Comparison of ENCODE assay signal across 8 cellular contexts in genomic region chr2:37982147-37982582, GRCh38. TPM values are rescaled to one million over a fixed set of nuclear protein-coding genes. Genes with fewer than 3 reads are reported as not detected.
DNase-seq lines count a peak whose midpoint lies in the region; ATAC-seq and TF ChIP-seq lines count a peak whose summit lies in the region.

No MANE protein-coding gene starts in this region.

- peaks cover 0 to 14% (median 0%) of the 10 kb centered on the region in 5 donors for H3K27me3 Mint-ChIP-seq in naive thymus-derived CD4-positive, alpha-beta T cell
- H3K27me3 Mint-ChIP-seq in stimulated activated naive B cell treated with anti-CD40 and anti-IgM and Interleukin-4, amounts not matched to agents 10 μg/mL and 1 μg/mL and 100 μg/mL, for 72 hours: no peaks in the 10 kb centered on the region

- peaks cover 0 to 8% (median 6%) of the 10 kb centered on the region in 7 donors for H3K4me1 Mint-ChIP-seq in naive thymus-derived CD4-positive, alpha-beta T cell
- H3K4me1 Mint-ChIP-seq in stimulated activated naive B cell treated with anti-CD40 and anti-IgM and Interleukin-4, amounts not matched to agents 10 μg/mL and 1 μg/mL and 100 μg/mL, for 72 hours: peaks cover 7% of the 10 kb centered on the region in 2 donors

- no peak for TF ChIP-seq POLR2A in erythroblast (IDR thresholded peaks at IDR 0.05; ENCODE audit: low read length)

- no peaks in the 10 kb centered on the region for H3K4me1 ChIP-seq in naive thymus-derived CD4-positive, alpha-beta T cell (ENCODE audit: control insufficient read depth in 2 of 2, insufficient read depth in 2 of 2, low read length in 2 of 2)

- POLR2A ChIA-PET in naive thymus-derived CD4-positive, alpha-beta T cell (lab: Charles Lee): interaction anchor here (0.6 kb wide), 1 partner anchor 1776 kb away, joined by 3 read pairs; no protein-coding TSS in a partner anchor

- DNase-seq in AG08396 (ENCODE audit: low spot score) (peak; percentile 48), GM19238 (ENCODE audit: insufficient read length, low spot score) (peak; percentile 12), NCI-H526 (lab: John Stamatoyannopoulos, UW) (peak; percentile 15 to 82), erythroblast (lab: John Stamatoyannopoulos, UW) (peak; percentile 46 to 75)
- peak; percentile 1 for DNase-seq in activated CD8-positive, alpha-beta memory T cell treated with anti-CD3 and anti-CD28 coated beads, Interleukin-2, amount 50 U/mL, for 1 hour (ENCODE audit: extremely low read depth)
- DNase-seq in naive thymus-derived CD4-positive, alpha-beta T cell: peak in 7 of 9 donors; percentile 33 to 61 (median 39)
- DNase-seq in stimulated activated naive B cell treated with anti-CD40 and anti-IgM and Interleukin-4, amounts not matched to agents 10 μg/mL and 1 μg/mL and 100 μg/mL, for 72 hours: peak; percentile 61

- ATAC-seq in naive thymus-derived CD4-positive, alpha-beta T cell: peak; percentile 52
- ATAC-seq in stimulated activated naive B cell treated with anti-CD40 and anti-IgM and Interleukin-4, amounts not matched to agents 10 μg/mL and 1 μg/mL and 100 μg/mL, for 72 hours (replicated peaks): peak; percentile 29 to 34
- ATAC-seq in GM21576 (IDR thresholded peaks at IDR 0.05; ENCODE audit: unreplicated experiment): no peak

- H3K27ac ChIP-seq in naive thymus-derived CD4-positive, alpha-beta T cell (ENCODE audit: low read depth, low read length): no peak overlapping the region

- no peak overlapping the region for H3K4me3 ChIP-seq in naive thymus-derived CD4-positive, alpha-beta T cell (ENCODE audit: low read length)

- H3K36me3 Mint-ChIP-seq in naive thymus-derived CD4-positive, alpha-beta T cell: peaks cover 0 to 5% (median 0%) of the 10 kb centered on the region in 5 donors
- peaks cover 13 to 15% of the 10 kb centered on the region in 2 donors for H3K36me3 Mint-ChIP-seq in stimulated activated naive B cell treated with anti-CD40 and anti-IgM and Interleukin-4, amounts not matched to agents 10 μg/mL and 1 μg/mL and 100 μg/mL, for 72 hours

- no peaks in the 10 kb centered on the region for H3K9me3 ChIP-seq in naive thymus-derived CD4-positive, alpha-beta T cell (ENCODE audit: control insufficient read depth in 2 of 3, low read length in 3 of 3)

- H3K36me3 ChIP-seq in naive thymus-derived CD4-positive, alpha-beta T cell (ENCODE audit: control insufficient read depth in 2 of 3, insufficient read depth in 3 of 3, low read length in 3 of 3): no peaks in the 10 kb centered on the region

- H3K27me3 ChIP-seq in naive thymus-derived CD4-positive, alpha-beta T cell (ENCODE audit: control insufficient read depth in 2 of 2, insufficient read depth in 2 of 2, low read length in 2 of 2): no peaks in the 10 kb centered on the region

- CTCF ChIA-PET in naive thymus-derived CD4-positive, alpha-beta T cell (lab: Charles Lee): interaction anchor here (0.7 to 1.1 kb wide), 2 partner anchors 9 to 11 kb away, joined by 3 read pairs; no protein-coding TSS in a partner anchor

- intact Hi-C loops in naive thymus-derived CD4-positive, alpha-beta T cell (cut with micrococcal nuclease): loop anchor here (1.0 to 5.0 kb wide), 6 partner anchors 55 to 759 kb away; partner anchors contain the start of genes ATL2 (in 1 of the 2) and RMDN2 (in 1 of the 2)

- peak overlapping the region in 1 of 10 donors; percentile 14 for H3K4me3 Mint-ChIP-seq in naive thymus-derived CD4-positive, alpha-beta T cell
- H3K4me3 Mint-ChIP-seq in stimulated activated naive B cell treated with anti-CD40 and anti-IgM and Interleukin-4, amounts not matched to agents 10 μg/mL and 1 μg/mL and 100 μg/mL, for 72 hours: peak overlapping the region; percentile 32 to 64

- H3K9me3 Mint-ChIP-seq in naive thymus-derived CD4-positive, alpha-beta T cell: no peaks in the 10 kb centered on the region
- H3K9me3 Mint-ChIP-seq in stimulated activated naive B cell treated with anti-CD40 and anti-IgM and Interleukin-4, amounts not matched to agents 10 μg/mL and 1 μg/mL and 100 μg/mL, for 72 hours: no peaks in the 10 kb centered on the region

- H3K27ac Mint-ChIP-seq in naive thymus-derived CD4-positive, alpha-beta T cell: no peak overlapping the region
- peak overlapping the region; percentile 27 for H3K27ac Mint-ChIP-seq in stimulated activated naive B cell treated with anti-CD40 and anti-IgM and Interleukin-4, amounts not matched to agents 10 μg/mL and 1 μg/mL and 100 μg/mL, for 72 hours

RNA-seq across cellular contexts. Expression of gene RMDN2, which starts 57.1 kb away (rescaled TPM):
- total RNA-seq in naive thymus-derived CD4-positive, alpha-beta T cell: 1 to 10 TPM in 4 of 5 experiments, under 1 TPM in 1; 0.39 to 8.1 (median 5.1) TPM
- polyA plus RNA-seq in naive thymus-derived CD4-positive, alpha-beta T cell: 1 to 10 TPM; 3.1 to 7.3 TPM

Comparison
In these comparisons a context has a peak if more than half of its experiments do, and no peak if none do; other contexts are left out.
1. DNase-seq: peak in every context shown above with its lines; median percentile 61 in stimulated activated naive B cell treated with anti-CD40 and anti-IgM and Interleukin-4, amounts not matched to agents 10 μg/mL and 1 μg/mL and 100 μg/mL, for 72 hours; 60 in erythroblast; 48 in NCI-H526; 48 in AG08396; 39 in naive thymus-derived CD4-positive, alpha-beta T cell; 12 in GM19238; 1 in activated CD8-positive, alpha-beta memory T cell treated with anti-CD3 and anti-CD28 coated beads, Interleukin-2, amount 50 U/mL, for 1 hour.